ENCODE assay signal across 11 cellular contexts in the genomic region with DNA sequence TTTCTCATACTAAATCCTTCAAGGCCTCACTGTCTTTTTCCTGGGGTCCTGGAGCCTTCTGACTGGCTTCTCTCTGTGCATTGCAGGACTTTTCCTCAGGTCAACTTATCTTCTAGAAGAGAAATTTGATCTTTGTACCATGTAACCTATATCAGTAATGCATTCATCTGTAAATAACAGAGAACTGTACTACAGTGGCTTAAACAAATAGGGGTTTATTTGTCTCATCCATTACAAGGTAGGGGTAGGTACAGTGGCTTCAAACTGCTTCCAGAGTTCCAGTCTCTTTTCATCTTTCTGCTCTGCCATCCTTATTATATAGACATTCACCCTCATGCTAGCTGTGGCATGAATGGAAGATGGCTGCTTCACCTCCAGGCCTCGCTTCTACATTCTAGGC.
"Had no signal": no experiment of that assay in that cellular context is flagged by ENCODE, and none has a peak within 500 bp of the region (broad histone marks: within the 10 kb centered on the region; RNA-seq: fewer than 3 reads in every experiment).

No MANE protein-coding gene starts in this region.

- H3K4me3 ChIP-seq: GM23248, GM23338, HAP-1 had no signal

- H3K4me2 ChIP-seq: GM23338 had no signal

- FAIRE-seq: H1, H54 had no signal

- ATAC-seq: GM23338, HCT116 had no signal

- H3K9ac ChIP-seq: GM23248 had no signal

- H2AFZ ChIP-seq: GM23248, GM23338 had no signal

- DNase-seq: GM23248, GOT3, H7, H9, HCEC 1CT, HFFc6 had no signal

- H3K27ac ChIP-seq: GM23248 had no signal
